ENCODE assay signal across 10 cellular contexts in the genomic region with DNA sequence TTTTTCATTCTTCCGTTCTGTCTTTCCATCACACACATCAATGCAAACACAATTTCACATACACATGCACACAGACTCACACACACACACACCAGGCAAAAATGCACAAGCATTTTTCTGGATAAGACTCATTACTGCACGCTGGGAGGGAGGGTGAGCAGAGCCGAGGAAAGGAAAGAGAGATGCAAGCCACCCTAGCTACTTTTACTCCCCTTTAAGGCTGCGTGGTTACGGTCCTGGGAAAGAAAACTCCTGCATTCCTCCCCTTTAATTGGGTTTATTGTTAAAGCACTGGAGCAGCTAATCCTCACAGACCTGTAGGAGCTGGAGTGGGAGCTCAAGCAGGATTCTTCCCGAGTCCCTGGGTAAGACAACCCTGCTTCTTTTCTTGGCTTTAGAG.
DNase-seq lines count a peak whose midpoint lies in the region; ATAC-seq lines count a peak whose summit lies in the region.
"Had no signal": no experiment of that assay in that cellular context is flagged by ENCODE, and none has a peak within 500 bp of the region (broad histone marks: within the 10 kb centered on the region; RNA-seq: fewer than 3 reads in every experiment).

Gene CAMK1G, plus strand, starts transcription at position 307 of the 400 bp plus-strand sequence. CDS start 11,270 bp downstream, outside the sequence.

- DNase-seq in AG20443 (ENCODE audit: low spot score), result peak; percentile 70
- DNase-seq in NCI-H1417 treated with DMSO at 0.1 percent for 48 hours (lab: John Stamatoyannopoulos, UW), result peak; percentile 38
- peak; percentile 74 for DNase-seq in ecto neural progenitor cell (ENCODE audit: low spot score)
- peak; percentile 59 for DNase-seq in middle frontal gyrus (ENCODE audit: extremely low spot score, low spot score)
- DNase-seq in T-helper 1 cell, result no peak
- no peak for DNase-seq in stimulated activated naive CD4-positive, alpha-beta T cell treated with Interleukin-2 at 50 U/mL for 16 hours (lab: John Stamatoyannopoulos, UW)
- DNase-seq: body of pancreas, MG63 had no signal

- ATAC-seq in GM21825 (IDR thresholded peaks at IDR 0.05; ENCODE audit: unreplicated experiment) (no peak), GM18867 (IDR thresholded peaks at IDR 0.05; ENCODE audit: unreplicated experiment) (no peak)
- ATAC-seq: body of pancreas had no signal

Comparison
In these comparisons a context has a peak if more than half of its experiments do, and no peak if none do; other contexts are left out.
1. DNase-seq: peak in AG20443 (single experiment), NCI-H1417 treated with DMSO at 0.1 percent for 48 hours (single experiment), ecto neural progenitor cell (single experiment) and middle frontal gyrus (single experiment); none in T-helper 1 cell (0 of 5) and stimulated activated naive CD4-positive, alpha-beta T cell treated with Interleukin-2 at 50 U/mL for 16 hours (single experiment).